In the genomic region with DNA sequence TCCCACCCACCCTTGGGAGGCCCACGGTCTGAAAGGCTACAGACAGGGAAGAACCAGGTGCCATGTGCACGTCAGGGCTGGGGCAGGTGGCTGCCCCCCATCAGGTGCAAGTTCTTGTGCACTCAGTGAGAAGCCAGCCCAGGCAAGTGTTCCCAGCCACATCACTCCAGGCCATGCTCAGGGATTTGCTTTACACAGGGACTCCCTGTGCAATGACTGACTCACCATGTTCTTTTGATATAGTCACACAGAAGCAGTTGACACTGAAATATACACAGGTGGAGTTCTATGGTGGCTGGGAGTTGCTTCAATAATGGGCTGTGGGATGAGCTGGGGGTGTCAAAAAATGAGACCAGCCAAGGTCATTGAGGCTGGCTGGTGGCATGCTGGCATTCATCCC, we compare ENCODE assay signal across 17 cellular contexts. TPM values are rescaled to one million over a fixed set of nuclear protein-coding genes. Genes with fewer than 3 reads are reported as not detected.
DNase-seq lines count a peak whose midpoint lies in the region; ATAC-seq, FAIRE-seq and TF ChIP-seq lines count a peak whose summit lies in the region.
"Had no signal": no experiment of that assay in that cellular context is flagged by ENCODE, and none has a peak within 500 bp of the region (broad histone marks: within the 10 kb centered on the region; RNA-seq: fewer than 3 reads in every experiment).

No MANE protein-coding gene starts in this region.

- whole genome bisulfite sequencing in HepG2 (ENCODE audit: low lambda C conversion rate), result no CpG with 5 or more reads among the region's 2 CpGs
- WGBS in right lobe of liver (ENCODE audit: insufficient coverage, low coverage, low lambda C conversion rate, missing lambda C conversion rate), result no CpG with 5 or more reads among the region's 2 CpGs

- no peak for TF ChIP-seq RAD21 in HepG2 (CRISPR knock-in tag; IDR thresholded peaks at IDR 0.05)

- H3K27ac ChIP-seq in HepG2 (ENCODE audit: extremely low read length, insufficient read depth, low read length) (no peak overlapping the region), right lobe of liver (no peak overlapping the region), osteoblast (ENCODE audit: low read depth, low read length) (no peak overlapping the region), substantia nigra (ENCODE audit: low read depth, low read length, poor library complexity, severe bottlenecking) (no peak overlapping the region)

- no peak for FAIRE-seq in HepG2 (lab: Jason Lieb, UNC)
- FAIRE-seq: GM12892, GM18507, H1 had no signal

- POLR2A ChIA-PET in HepG2 (lab: Yijun Ruan, JAX), result no interaction called here

- H3K27me3 ChIP-seq in HepG2 (ENCODE audit: control insufficient read depth in 1 of 2, insufficient read depth in 2 of 2, low read length in 2 of 2) (peaks cover 13 to 83% of the 10 kb centered on the region in 2 experiments), right lobe of liver (no peaks in the 10 kb centered on the region), osteoblast (ENCODE audit: insufficient read depth, low read length) (peaks cover 8% of the 10 kb centered on the region)

- in situ Hi-C loops in HepG2 (cut with HindIII; ENCODE audit: extremely low pct_ligation_motif_present, low pct_unique_long_range_greater_than_20kb), result no loop called here

- no peaks in the 10 kb centered on the region for H3K79me2 ChIP-seq in HepG2 (ENCODE audit: insufficient read depth, low read length)
- H3K79me2 ChIP-seq in osteoblast (ENCODE audit: insufficient read depth, low read length), result no peaks in the 10 kb centered on the region

- peaks cover 10% of the 10 kb centered on the region for H3K9me3 ChIP-seq in HepG2 (ENCODE audit: low read length)
- H3K9me3 ChIP-seq in right lobe of liver, result no peaks in the 10 kb centered on the region
- H3K9me3 ChIP-seq in osteoblast (ENCODE audit: low read depth, low read length), result peaks cover 5% of the 10 kb centered on the region

- no TSS peak for BruUV-seq in HepG2 (replicated peaks; lab: Mats Ljungman, UMichigan)

- no peak for TF ChIP-seq EP300 in HepG2 (IDR thresholded peaks at IDR 0.05; ENCODE audit: low read depth in 2 of 2, low read length in 2 of 2)
- TF ChIP-seq EP300 in HepG2 (CRISPR knock-in tag; IDR thresholded peaks at IDR 0.05; ENCODE audit: borderline replicate concordance), result no peak

- H3K4me3 ChIP-seq in HepG2 (replicated peaks in 1 of 3; ENCODE audit: insufficient read depth in 1 of 3, low read depth in 2 of 3, low read length in 3 of 3) (no peak overlapping the region), right lobe of liver (no peak overlapping the region), epithelial cell of esophagus (ENCODE audit: low read length) (no peak overlapping the region), osteoblast (ENCODE audit: insufficient read depth, low read length) (no peak overlapping the region)

- no peak overlapping the region for H3K9ac ChIP-seq in HepG2 (ENCODE audit: insufficient read depth, low read depth, low read length)

- intact Hi-C loops in HepG2 (cut with micrococcal nuclease; ENCODE audit: unreplicated experiment) (no loop called here), right lobe of liver (cut with DNase I) (no loop called here)

- H3K36me3 ChIP-seq in HepG2 (replicated peaks in 1 of 2; ENCODE audit: control insufficient read depth in 1 of 2, insufficient read depth in 2 of 2, low read length in 2 of 2), result no peaks in the 10 kb centered on the region
- H3K36me3 ChIP-seq in right lobe of liver, result no peaks in the 10 kb centered on the region
- H3K36me3 ChIP-seq in osteoblast (ENCODE audit: insufficient read depth, low read length), result no peaks in the 10 kb centered on the region

- H2AFZ ChIP-seq in HepG2 (ENCODE audit: low read length), result no peak overlapping the region
- no peak overlapping the region for H2AFZ ChIP-seq in osteoblast (ENCODE audit: low read length)

- ATAC-seq in HepG2 (peak; percentile 22; the same call in 1 of the 3 replicates), right lobe of liver (no peak), HG03469 (IDR thresholded peaks at IDR 0.05; ENCODE audit: unreplicated experiment) (no peak)

- H3K4me2 ChIP-seq in HepG2 (ENCODE audit: low read depth, low read length) (no peak overlapping the region), osteoblast (ENCODE audit: insufficient read depth, low read length) (no peak overlapping the region)

- no peak for TF ChIP-seq POLR2A in HepG2 (IDR thresholded peaks at IDR 0.05; ENCODE audit: insufficient read depth in 1 of 2, low read depth in 2 of 2, low read length in 2 of 2)
- no peak for TF ChIP-seq POLR2A in right lobe of liver (IDR thresholded peaks at IDR 0.05)

- no peak for DNase-seq in HepG2 (ENCODE audit: low spot score)
- no peak for DNase-seq in right lobe of liver
- peak; percentile 84 for DNase-seq in epithelial cell of esophagus (ENCODE audit: low read depth)
- DNase-seq in osteoblast (ENCODE audit: insufficient read length, low spot score, missing footprints), result peak; percentile 48
- DNase-seq in SKM-1 treated with dmso at 0.1 percent for 144 hours (lab: John Stamatoyannopoulos, UW; ENCODE audit: unreplicated experiment), result no peak
- DNase-seq in C1 segment of cervical spinal cord (lab: John Stamatoyannopoulos, UW), result no peak
- DNase-seq in substantia nigra (lab: John Stamatoyannopoulos, UW), result no peak
- DNase-seq: 8988T; CD4-positive, alpha-beta memory T cell; DMS153; DMS79; GDM1; H9 had no signal

- H3K4me1 ChIP-seq in HepG2 (ENCODE audit: insufficient read depth, low read length) (peaks cover 48% of the 10 kb centered on the region), right lobe of liver (peaks cover 0 to 10% (median 4%) of the 10 kb centered on the region in 4 donors), osteoblast (ENCODE audit: insufficient read depth, low read length) (no peaks in the 10 kb centered on the region)

- H4K20me1 ChIP-seq in HepG2 (ENCODE audit: insufficient read depth, low read length), result no peaks in the 10 kb centered on the region
- H4K20me1 ChIP-seq in osteoblast (ENCODE audit: insufficient read depth, low read length), result no peaks in the 10 kb centered on the region

- CTCF ChIA-PET in HepG2 (lab: Yijun Ruan, JAX; ENCODE audit: low intra/inter-chr PET ratio, low total read pairs), result no interaction called here

- no peak for TF ChIP-seq CTCF in HepG2 (CRISPR knock-in tag; IDR thresholded peaks at IDR 0.05)
- TF ChIP-seq CTCF in right lobe of liver (IDR thresholded peaks at IDR 0.05), result no peak
- TF ChIP-seq CTCF in epithelial cell of esophagus (IDR thresholded peaks at IDR 0.05; ENCODE audit: insufficient read depth, low read depth, low read length, missing control alignments), result no peak
- TF ChIP-seq CTCF in osteoblast (IDR thresholded peaks at IDR 0.05; ENCODE audit: extremely low read depth, low read depth, low read length), result no peak

TF ChIP-seq in HepG2, 621 proteins besides CTCF, POLR2A, EP300 and RAD21:
- TF ChIP-seq SAP130 (CRISPR knock-in tag; IDR thresholded peaks at IDR 0.05; ENCODE audit: low read depth), result 0 out of 2 replicates have a peak, but pooled peaks have one; percentile 10
- TF ChIP-seq FOSL2 (CRISPR knock-in tag; IDR thresholded peaks at IDR 0.05), result 0 out of 2 replicates have a peak, but pooled peaks have one; percentile 7
- no peak for TF ChIP-seq SP2 (CRISPR knock-in tag; IDR thresholded peaks at IDR 0.05)
- no peak for TF ChIP-seq ZNF225 (CRISPR knock-in tag; IDR thresholded peaks at IDR 0.05)

RNA-seq across cellular contexts. Expression of gene CHST15, which starts 8.0 kb away (rescaled TPM):
- 1.1 and 1.4 TPM in 2 replicates for total RNA-seq in HepG2 (2016; rRNA removed; fragmentation: Illumina TruSeq; extraction: Trizol)
- 1.0 and 1.2 TPM in 2 replicates for total RNA-seq in HepG2 (2016; cell fraction: cytosol; rRNA removed; fragmentation: Illumina TruSeq; extraction: Trizol; ENCODE audit: low read depth)
- total RNA-seq in HepG2 (2016; cell fraction: insoluble cytoplasmic fraction; rRNA removed; fragmentation: Illumina TruSeq; extraction: Trizol), result 1.4 and 1.5 TPM in 2 replicates
- total RNA-seq in HepG2 (2016; cell fraction: membrane; rRNA removed; fragmentation: Illumina TruSeq; extraction: Trizol), result 2.7 and 2.9 TPM in 2 replicates
- total RNA-seq in HepG2 (2016; cell fraction: nucleus; rRNA removed; fragmentation: Illumina TruSeq; extraction: Trizol), result 1.1 and 1.9 TPM in 2 replicates
- 94.7 and 113 TPM in 2 replicates for polyA plus RNA-seq in HepG2 (2011; rRNA removed)
- polyA plus RNA-seq in HepG2 (2011; cell fraction: cytosol; rRNA removed), result 101 and 112 TPM in 2 replicates
- polyA plus RNA-seq in HepG2 (2011; cell fraction: nucleus; rRNA removed), result 181 and 188 TPM in 2 replicates
- 46.0 and 71.6 TPM in 2 replicates for polyA plus RNA-seq in HepG2 (2012)
- 0.27 and 0.52 TPM in 2 replicates for polyA plus RNA-seq in HepG2 (2016; cell fraction: cytosol; fragmentation: Illumina TruSeq; extraction: Trizol; ENCODE audit: low read depth)
- 1.4 TPM in 2 replicates for polyA plus RNA-seq in HepG2 (2016; cell fraction: insoluble cytoplasmic fraction; fragmentation: Illumina TruSeq; extraction: Trizol; ENCODE audit: low read depth)
- 0.68 and 0.92 TPM in 2 replicates for polyA plus RNA-seq in HepG2 (2016; cell fraction: membrane; fragmentation: Illumina TruSeq; extraction: Trizol; ENCODE audit: low read depth)
- polyA plus RNA-seq in HepG2 (2016; cell fraction: nucleus; fragmentation: Illumina TruSeq; extraction: Trizol; ENCODE audit: insufficient read depth, low read depth), result 1.1 and 1.9 TPM in 2 replicates
- 10.5 and 261 TPM in 2 replicates for polyA minus RNA-seq in HepG2 (2011; rRNA and poly(A)+ RNA removed; ENCODE audit: low replicate concordance)
- polyA minus RNA-seq in HepG2 (2011; cell fraction: cytosol; rRNA and poly(A)+ RNA removed), result 111 and 123 TPM in 2 replicates
- polyA minus RNA-seq in HepG2 (2011; cell fraction: nucleus; rRNA and poly(A)+ RNA removed), result 241 and 251 TPM in 2 replicates
- 10 to 100 TPM in 5 of 6 experiments, 1 to 10 TPM in 1; 9.2 to 25.8 (median 11.8) TPM for total RNA-seq in right lobe of liver
- 22.8 and 36.2 TPM in 2 replicates for total RNA-seq in osteoblast

Comparison
In these comparisons a context has a peak if more than half of its experiments do, and no peak if none do; other contexts are left out.
1. DNase-seq: peak in epithelial cell of esophagus (single experiment) and osteoblast (single experiment); none in HepG2 (single experiment), right lobe of liver (0 of 3), SKM-1 treated with dmso at 0.1 percent for 144 hours (single experiment), C1 segment of cervical spinal cord (0 of 14) and substantia nigra (0 of 49).